ENCODE assay signal across 10 cellular contexts in genomic region chr11:16815047-16815767, GRCh38.
DNase-seq lines count a peak whose midpoint lies in the region; ATAC-seq and TF ChIP-seq lines count a peak whose summit lies in the region.
"Had no signal": no experiment of that assay in that cellular context is flagged by ENCODE, and none has a peak within 500 bp of the region (broad histone marks: within the 10 kb centered on the region; RNA-seq: fewer than 3 reads in every experiment).

No MANE protein-coding gene starts in this region.

- H3K4me1 Mint-ChIP-seq in neural progenitor cell: peaks cover 38% of the 10 kb centered on the region
- H3K4me1 Mint-ChIP-seq in CD4-positive, alpha-beta T cell (ENCODE audit: low read depth): no peaks in the 10 kb centered on the region

- peak; percentile 28 for TF ChIP-seq CTCF in AG10803 (conservative IDR thresholded peaks at IDR 0.05; ENCODE audit: low read length)
- TF ChIP-seq CTCF in dorsolateral prefrontal cortex (IDR thresholded peaks at IDR 0.05 in 54 of 56, conservative IDR thresholded peaks at IDR 0.05 in 2 of 56; ENCODE audit: low read depth in 1 of 56, partially characterized antibody in 56 of 56): peak in 6 of 56 donors; percentile 8 to 22 (median 16)
- no peak for TF ChIP-seq CTCF in neural progenitor cell (IDR thresholded peaks at IDR 0.05)
- TF ChIP-seq CTCF in CD4-positive, alpha-beta T cell (IDR thresholded peaks at IDR 0.05): no peak

- peak overlapping the region in 7 of 59 donors; percentile 10 to 70 (median 41) for H3K27ac ChIP-seq in dorsolateral prefrontal cortex
- no peak overlapping the region for H3K27ac ChIP-seq in neural progenitor cell
- no peak overlapping the region for H3K27ac ChIP-seq in CD4-positive, alpha-beta T cell (ENCODE audit: low read depth, low read length)

- H3K9me3 Mint-ChIP-seq in neural progenitor cell: no peaks in the 10 kb centered on the region
- H3K9me3 Mint-ChIP-seq in CD4-positive, alpha-beta T cell: no peaks in the 10 kb centered on the region

- H3K4me2 ChIP-seq in neural progenitor cell: peak overlapping the region; percentile 14

- H2AFZ ChIP-seq in neural progenitor cell (replicated peaks): no peak overlapping the region

- H3K4me3 ChIP-seq in AG10803 (ENCODE audit: low read length) (no peak overlapping the region), dorsolateral prefrontal cortex (peak overlapping the region in 29 of 59 donors; percentile 0 to 41 (median 17)), neural progenitor cell (no peak overlapping the region)

- POLR2A ChIA-PET in CD4-positive, alpha-beta T cell (lab: Charles Lee): no interaction called here

- H3K36me3 Mint-ChIP-seq in neural progenitor cell: peaks cover 31% of the 10 kb centered on the region
- H3K36me3 Mint-ChIP-seq in CD4-positive, alpha-beta T cell (ENCODE audit: low read depth): no peaks in the 10 kb centered on the region

- no peak overlapping the region for H3K4me3 Mint-ChIP-seq in neural progenitor cell
- no peak overlapping the region for H3K4me3 Mint-ChIP-seq in CD4-positive, alpha-beta T cell

- no peak overlapping the region for H3K27ac Mint-ChIP-seq in neural progenitor cell
- H3K27ac Mint-ChIP-seq in CD4-positive, alpha-beta T cell: no peak overlapping the region

- peaks cover 25% of the 10 kb centered on the region for H3F3A ChIP-seq in neural progenitor cell (ENCODE audit: low read depth)

- CTCF ChIA-PET in CD4-positive, alpha-beta T cell (lab: Charles Lee): no interaction called here

- H3K27me3 ChIP-seq in dorsolateral prefrontal cortex (no peaks in the 10 kb centered on the region), neural progenitor cell (no peaks in the 10 kb centered on the region)
- H3K27me3 ChIP-seq in CD4-positive, alpha-beta T cell (ENCODE audit: control insufficient read depth, insufficient read depth, low read length): no peaks in the 10 kb centered on the region

- intact Hi-C loops in dorsolateral prefrontal cortex (cut with DNase I): no loop called here
- intact Hi-C loops in CD4-positive, alpha-beta T cell (cut with DNase I, micrococcal nuclease): no loop called here

- ATAC-seq in GM21447 (IDR thresholded peaks at IDR 0.05; ENCODE audit: unreplicated experiment): no peak
- ATAC-seq in GM21723 (IDR thresholded peaks at IDR 0.05; ENCODE audit: unreplicated experiment): no peak
- ATAC-seq in CD4-positive, alpha-beta T cell (ENCODE audit: poor library complexity): no peak
- no peak for ATAC-seq in HG02588 (IDR thresholded peaks at IDR 0.05; ENCODE audit: unreplicated experiment)

- peak; percentile 51 for DNase-seq in AG10803 (ENCODE audit: low read depth)
- peak; percentile 80 for DNase-seq in NCI-H2029 treated with DMSO at 0.1 percent for 48 hours (lab: John Stamatoyannopoulos, UW)
- DNase-seq in dorsolateral prefrontal cortex: peak in 7 of 10 donors; percentile 21 to 67 (median 53)
- no peak for DNase-seq in neural progenitor cell (ENCODE audit: low spot score)
- DNase-seq in CD4-positive, alpha-beta T cell: no peak
- DNase-seq: RPMI8226; stimulated activated CD4-positive, alpha-beta T cell treated with anti-CD3 and anti-CD28 coated beads, Interleukin-12 subunit alpha, Interleukin-12 subunit beta, amount 100 ng/mL, for 4 hours had no signal

- H3K27me3 Mint-ChIP-seq in neural progenitor cell (ENCODE audit: insufficient read depth, low read depth): peaks cover 4% of the 10 kb centered on the region
- no peaks in the 10 kb centered on the region for H3K27me3 Mint-ChIP-seq in CD4-positive, alpha-beta T cell

- H4K20me1 ChIP-seq in neural progenitor cell (ENCODE audit: low read depth): no peaks in the 10 kb centered on the region

- no peaks in the 10 kb centered on the region for H3K79me2 ChIP-seq in neural progenitor cell (ENCODE audit: low read depth)

- no peak overlapping the region for H3K9ac ChIP-seq in neural progenitor cell

- peaks cover 42% of the 10 kb centered on the region for H3K4me1 ChIP-seq in neural progenitor cell

- H3K36me3 ChIP-seq in neural progenitor cell: no peaks in the 10 kb centered on the region

- no peaks in the 10 kb centered on the region for H3K9me3 ChIP-seq in neural progenitor cell (ENCODE audit: low read depth)
- no peaks in the 10 kb centered on the region for H3K9me3 ChIP-seq in CD4-positive, alpha-beta T cell (ENCODE audit: control insufficient read depth, low read length)

Comparison
In these comparisons a context has a peak if more than half of its experiments do, and no peak if none do; other contexts are left out.
1. DNase-seq: peak in AG10803 (single experiment), NCI-H2029 treated with DMSO at 0.1 percent for 48 hours (single experiment) and dorsolateral prefrontal cortex (7 of 10); none in neural progenitor cell (single experiment) and CD4-positive, alpha-beta T cell (0 of 10).